8 cellular contexts compared by ENCODE assay signal in the genomic region with DNA sequence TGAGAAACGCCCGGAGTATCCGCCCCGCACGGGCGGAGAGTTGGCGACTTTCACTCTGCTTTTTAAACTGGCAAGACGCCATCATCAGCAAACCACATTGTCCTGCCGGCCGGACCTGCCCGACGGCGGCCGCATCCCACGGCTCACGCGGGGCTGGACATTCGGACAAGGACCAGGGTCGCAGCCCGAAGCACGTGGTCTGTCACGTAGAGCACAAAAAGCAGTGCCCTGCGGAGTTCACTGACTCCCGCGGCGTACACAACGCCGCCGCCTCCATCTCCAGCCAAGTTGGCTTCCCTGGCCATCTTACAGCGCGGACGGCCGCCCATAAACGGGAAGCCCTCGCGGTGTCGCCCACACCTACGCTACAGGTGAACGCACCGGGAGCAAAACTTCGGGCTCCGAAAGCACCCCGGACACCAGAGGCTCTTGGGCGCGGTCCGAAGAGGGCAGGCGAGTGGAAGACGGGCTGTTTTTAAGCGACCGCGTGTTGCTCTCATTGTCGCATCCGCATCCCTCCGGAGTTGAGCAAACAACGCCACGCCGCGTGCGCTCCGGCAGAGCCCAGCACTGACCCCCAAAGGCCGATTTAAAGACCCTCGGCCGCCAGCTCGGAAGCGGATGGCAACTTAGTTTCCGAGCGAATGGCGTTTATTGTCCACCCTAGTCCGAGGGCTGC. TPM values are rescaled to one million over a fixed set of nuclear protein-coding genes. Genes with fewer than 3 reads are reported as not detected.
DNase-seq lines count a peak whose midpoint lies in the region; ATAC-seq, FAIRE-seq and TF ChIP-seq lines count a peak whose summit lies in the region.

No MANE protein-coding gene starts in this region.

- H3K4me3 Mint-ChIP-seq in astrocyte (ENCODE audit: unreplicated experiment): peak overlapping the region; percentile 100

- intact Hi-C loops in gastrocnemius medialis (cut with DNase I; ENCODE audit: low total_unique reads): loop anchor here (5.0 to 10.0 kb wide), 4 partner anchors 267 to 1673 kb away; a partner anchor contains a TSS

- no peak for TF ChIP-seq RAD21 in Ishikawa (IDR thresholded peaks at IDR 0.05; ENCODE audit: low read depth)

- DNase-seq in NOMO-1 (lab: John Stamatoyannopoulos, UW; ENCODE audit: unreplicated experiment in 2 of 2): peak; percentile 29 to 34
- no peak for DNase-seq in NOMO-1 treated with dmso at 0.1 percent for 144 hours (lab: John Stamatoyannopoulos, UW; ENCODE audit: unreplicated experiment)
- peak; percentile 9 to 48 (median 19) for DNase-seq in T-helper 1 cell
- DNase-seq in astrocyte (ENCODE audit: low read depth): peak; percentile 36
- peak; percentile 5 to 31 for DNase-seq in hippocampal formation (lab: John Stamatoyannopoulos, UW)
- peak; percentile 8 to 33 for DNase-seq in gastrocnemius medialis

- TF ChIP-seq POLR2A in gastrocnemius medialis (IDR thresholded peaks at IDR 0.05): peak in 1 of 2 donors; percentile 18

- H3K27ac ChIP-seq in astrocyte (ENCODE audit: low read depth, low read length): peak overlapping the region; percentile 88
- peak overlapping the region; percentile 76 to 83 (median 82) for H3K27ac ChIP-seq in gastrocnemius medialis

- H3K4me2 ChIP-seq in astrocyte (ENCODE audit: low read length): peak overlapping the region; percentile 95

- H3K36me3 ChIP-seq in astrocyte (ENCODE audit: insufficient read depth, low read length): no peaks in the 10 kb centered on the region
- no peaks in the 10 kb centered on the region for H3K36me3 ChIP-seq in gastrocnemius medialis

- TF ChIP-seq EP300 in Ishikawa (IDR thresholded peaks at IDR 0.05; ENCODE audit: borderline replicate concordance): no peak

- peaks cover 37% of the 10 kb centered on the region for H4K20me1 ChIP-seq in astrocyte (ENCODE audit: insufficient read depth, low read length)

- no peak for TF ChIP-seq CTCF in astrocyte (IDR thresholded peaks at IDR 0.05; ENCODE audit: insufficient read depth, low read depth, low read length)
- TF ChIP-seq CTCF in gastrocnemius medialis (IDR thresholded peaks at IDR 0.05 in 4 of 5, conservative IDR thresholded peaks at IDR 0.05 in 1 of 5): no peak

- H3K4me3 ChIP-seq in astrocyte (ENCODE audit: insufficient read depth, low read depth, low read length) (peak overlapping the region; percentile 88), gastrocnemius medialis (peak overlapping the region; percentile 70 to 85 (median 80))

- no peaks in the 10 kb centered on the region for H3K27me3 ChIP-seq in astrocyte (ENCODE audit: insufficient read depth, low read length)
- H3K27me3 ChIP-seq in gastrocnemius medialis: peaks cover 0 to 37% (median 13%) of the 10 kb centered on the region in 3 donors

- ATAC-seq in gastrocnemius medialis (peak; percentile 27 to 30), HG02840 (IDR thresholded peaks at IDR 0.05; ENCODE audit: low FRiP score, unreplicated experiment) (no peak)

- H3K36me3 Mint-ChIP-seq in astrocyte (ENCODE audit: low read depth, unreplicated experiment): peaks cover 2% of the 10 kb centered on the region

- no peak for FAIRE-seq in astrocyte (lab: Jason Lieb, UNC)

- peak overlapping the region; percentile 97 for H3K9ac ChIP-seq in astrocyte (ENCODE audit: low read length)

- no peaks in the 10 kb centered on the region for H3K9me3 Mint-ChIP-seq in astrocyte (ENCODE audit: unreplicated experiment)

- peaks cover 26% of the 10 kb centered on the region for H3K4me1 ChIP-seq in astrocyte (ENCODE audit: insufficient read depth, low read length)
- H3K4me1 ChIP-seq in gastrocnemius medialis: peaks cover 2 to 3% of the 10 kb centered on the region in 2 donors

- no peaks in the 10 kb centered on the region for H3K9me3 ChIP-seq in astrocyte (ENCODE audit: insufficient read depth, low read depth, low read length)
- H3K9me3 ChIP-seq in gastrocnemius medialis: no peaks in the 10 kb centered on the region

- peaks cover 58% of the 10 kb centered on the region for H3K79me2 ChIP-seq in astrocyte (ENCODE audit: insufficient read depth, low read length)

- peaks cover 28% of the 10 kb centered on the region for H3K4me1 Mint-ChIP-seq in astrocyte (ENCODE audit: low read depth, unreplicated experiment)

- in situ Hi-C loops in gastrocnemius medialis (cut with MboI; ENCODE audit: low sequenced_read_pairs in 4 of 4): loop anchor here in 1 of 4 donors (25.0 kb wide), 1 partner anchor 113 kb away; no protein-coding TSS in a partner anchor

- no peaks in the 10 kb centered on the region for H3K27me3 Mint-ChIP-seq in astrocyte (ENCODE audit: low read depth, unreplicated experiment)

- H3K27ac Mint-ChIP-seq in astrocyte (ENCODE audit: unreplicated experiment): peak overlapping the region; percentile 80

- peak overlapping the region; percentile 89 for H2AFZ ChIP-seq in astrocyte (ENCODE audit: low read depth, low read length)

TF ChIP-seq in Ishikawa, 13 proteins besides CTCF, POLR2A, EP300 and RAD21:
- TF ChIP-seq CREB1 (IDR thresholded peaks at IDR 0.05; ENCODE audit: low read depth) (no peak), TCF12 (IDR thresholded peaks at IDR 0.05; ENCODE audit: low read depth) (no peak; the same call in none of the 2 replicates), TAF1 (IDR thresholded peaks at IDR 0.05; ENCODE audit: low read depth) (peak; percentile 57; the same call in 1 of the 2 replicates), EGR1 (IDR thresholded peaks at IDR 0.05) (0 out of 2 replicates have a peak, but pooled peaks have one; percentile 26), YY1 (IDR thresholded peaks at IDR 0.05; ENCODE audit: low read depth) (peak; percentile 69), TEAD4 (IDR thresholded peaks at IDR 0.05) (peak; percentile 15; the same call in 1 of the 2 replicates), FOXM1 (IDR thresholded peaks at IDR 0.05; ENCODE audit: borderline replicate concordance, low read depth) (no peak), CEBPB (IDR thresholded peaks at IDR 0.05) (no peak), NFIC (IDR thresholded peaks at IDR 0.05) (peak; percentile 88), ZBTB7A (IDR thresholded peaks at IDR 0.05; ENCODE audit: low read depth) (peak; percentile 95)
- TF ChIP-seq, protein P1, sequence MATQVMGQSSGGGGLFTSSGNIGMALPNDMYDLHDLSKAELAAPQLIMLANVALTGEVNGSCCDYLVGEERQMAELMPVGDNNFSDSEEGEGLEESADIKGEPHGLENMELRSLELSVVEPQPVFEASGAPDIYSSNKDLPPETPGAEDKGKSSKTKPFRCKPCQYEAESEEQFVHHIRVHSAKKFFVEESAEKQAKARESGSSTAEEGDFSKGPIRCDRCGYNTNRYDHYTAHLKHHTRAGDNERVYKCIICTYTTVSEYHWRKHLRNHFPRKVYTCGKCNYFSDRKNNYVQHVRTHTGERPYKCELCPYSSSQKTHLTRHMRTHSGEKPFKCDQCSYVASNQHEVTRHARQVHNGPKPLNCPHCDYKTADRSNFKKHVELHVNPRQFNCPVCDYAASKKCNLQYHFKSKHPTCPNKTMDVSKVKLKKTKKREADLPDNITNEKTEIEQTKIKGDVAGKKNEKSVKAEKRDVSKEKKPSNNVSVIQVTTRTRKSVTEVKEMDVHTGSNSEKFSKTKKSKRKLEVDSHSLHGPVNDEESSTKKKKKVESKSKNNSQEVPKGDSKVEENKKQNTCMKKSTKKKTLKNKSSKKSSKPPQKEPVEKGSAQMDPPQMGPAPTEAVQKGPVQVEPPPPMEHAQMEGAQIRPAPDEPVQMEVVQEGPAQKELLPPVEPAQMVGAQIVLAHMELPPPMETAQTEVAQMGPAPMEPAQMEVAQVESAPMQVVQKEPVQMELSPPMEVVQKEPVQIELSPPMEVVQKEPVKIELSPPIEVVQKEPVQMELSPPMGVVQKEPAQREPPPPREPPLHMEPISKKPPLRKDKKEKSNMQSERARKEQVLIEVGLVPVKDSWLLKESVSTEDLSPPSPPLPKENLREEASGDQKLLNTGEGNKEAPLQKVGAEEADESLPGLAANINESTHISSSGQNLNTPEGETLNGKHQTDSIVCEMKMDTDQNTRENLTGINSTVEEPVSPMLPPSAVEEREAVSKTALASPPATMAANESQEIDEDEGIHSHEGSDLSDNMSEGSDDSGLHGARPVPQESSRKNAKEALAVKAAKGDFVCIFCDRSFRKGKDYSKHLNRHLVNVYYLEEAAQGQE (IDR thresholded peaks at IDR 0.05; ENCODE audit: low read depth): no peak
- TF ChIP-seq, protein P2, sequence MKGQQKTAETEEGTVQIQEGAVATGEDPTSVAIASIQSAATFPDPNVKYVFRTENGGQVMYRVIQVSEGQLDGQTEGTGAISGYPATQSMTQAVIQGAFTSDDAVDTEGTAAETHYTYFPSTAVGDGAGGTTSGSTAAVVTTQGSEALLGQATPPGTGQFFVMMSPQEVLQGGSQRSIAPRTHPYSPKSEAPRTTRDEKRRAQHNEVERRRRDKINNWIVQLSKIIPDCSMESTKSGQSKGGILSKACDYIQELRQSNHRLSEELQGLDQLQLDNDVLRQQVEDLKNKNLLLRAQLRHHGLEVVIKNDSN (IDR thresholded peaks at IDR 0.05): peak; percentile 72
- TF ChIP-seq, protein P3, sequence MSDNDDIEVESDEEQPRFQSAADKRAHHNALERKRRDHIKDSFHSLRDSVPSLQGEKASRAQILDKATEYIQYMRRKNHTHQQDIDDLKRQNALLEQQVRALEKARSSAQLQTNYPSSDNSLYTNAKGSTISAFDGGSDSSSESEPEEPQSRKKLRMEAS (IDR thresholded peaks at IDR 0.05): peak; percentile 86

RNA-seq across cellular contexts. Expression of a gene that starts 1.0 kb away (rescaled TPM):
- total RNA-seq in astrocyte (91.0 and 115 TPM in 2 replicates), gastrocnemius medialis (1 to 10 TPM; 1.5 to 8.6 (median 2.8) TPM)
